29 cellular contexts compared by ENCODE assay signal in the genomic region with DNA sequence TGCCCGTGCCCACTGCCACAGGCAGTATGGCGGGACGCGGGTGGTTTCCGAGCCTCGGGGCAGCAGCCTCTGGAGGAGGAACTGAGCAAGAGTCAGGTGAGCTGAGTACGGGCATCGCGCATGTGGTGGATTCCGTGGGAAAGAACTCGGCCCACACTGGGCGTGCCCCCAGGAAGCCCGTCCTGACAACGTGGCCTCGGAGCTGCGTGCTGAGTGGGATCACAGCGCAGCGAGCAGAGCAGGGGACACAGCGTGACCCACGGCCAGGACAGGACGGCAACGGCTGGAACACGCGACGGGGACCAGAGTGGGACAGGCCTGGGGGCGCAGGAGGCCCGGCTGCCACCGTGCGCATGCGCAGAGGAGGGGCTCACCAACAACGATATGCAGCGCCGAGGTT.
"Had no signal": no experiment of that assay in that cellular context is flagged by ENCODE, and none has a peak within 500 bp of the region (broad histone marks: within the 10 kb centered on the region; RNA-seq: fewer than 3 reads in every experiment).

No MANE protein-coding gene starts in this region.

- H3K9me3 Mint-ChIP-seq: dendritic cell treated with granulocyte-macrophage colony-stimulating factor and Interleukin-4, amounts not matched to agents 40 ng/mL and 50 ng/mL, for 4 days; endodermal cell; nephron; neural progenitor cell; stimulated activated effector memory CD8-positive, alpha-beta T cell treated with anti-CD3 and anti-CD28 coated beads, Interleukin-12 subunit alpha, Interleukin-12 subunit beta, amount 100 ng/mL, for 72 hours had no signal

- H3K36me3 ChIP-seq: neural progenitor cell, uterus had no signal

- H2AFZ ChIP-seq: neural progenitor cell had no signal

- DNase-seq: colonic mucosa; effector CD8-positive, alpha-beta T cell; endodermal cell; foreskin fibroblast; gastrocnemius medialis; head of caudate nucleus; kidney; mesendoderm; midbrain; naive thymus-derived CD4-positive, alpha-beta T cell; nucleus accumbens; stimulated activated CD4-positive, alpha-beta T cell treated with anti-CD3 and anti-CD28 coated beads, Interleukin-12 subunit alpha, Interleukin-12 subunit beta, amount 100 ng/mL, for 4 hours; stimulated activated CD4-positive, alpha-beta T cell treated with anti-CD3 and anti-CD28 coated beads, Interleukin-1b, Interleukin-23, amount 100 ng/mL, for 48 hours; stimulated activated CD4-positive, alpha-beta T cell treated with anti-CD3 and anti-CD28 coated beads, Interleukin-4, amount 100 ng/mL, for 1 hour; stimulated activated naive CD4-positive, alpha-beta T cell treated with Interleukin-2 at 50 U/mL for 16 hours; upper lobe of right lung; uterus had no signal

- H3K9ac ChIP-seq: neural progenitor cell had no signal

- ATAC-seq: esophagus mucosa; gastrocnemius medialis; left lung; naive thymus-derived CD4-positive, alpha-beta T cell; pancreas; sciatic nerve; stimulated activated effector memory CD8-positive, alpha-beta T cell treated with anti-CD3 and anti-CD28 coated beads, Interleukin-12 subunit alpha, Interleukin-12 subunit beta, amount 100 ng/mL, for 72 hours; upper lobe of right lung had no signal

- H3K27ac Mint-ChIP-seq: dendritic cell treated with granulocyte-macrophage colony-stimulating factor and Interleukin-4, amounts not matched to agents 40 ng/mL and 50 ng/mL, for 4 days; endodermal cell; naive thymus-derived CD4-positive, alpha-beta T cell; nephron; neural progenitor cell; stimulated activated effector memory CD8-positive, alpha-beta T cell treated with anti-CD3 and anti-CD28 coated beads, Interleukin-12 subunit alpha, Interleukin-12 subunit beta, amount 100 ng/mL, for 72 hours had no signal

- H3K4me1 Mint-ChIP-seq: nephron had no signal

- H3K27ac ChIP-seq: colonic mucosa, epithelial cell of prostate, gastrocnemius medialis, left lung, neural progenitor cell, pancreas, thoracic aorta, tibial nerve, upper lobe of right lung, uterus had no signal

- H3K27me3 ChIP-seq: colonic mucosa, gastrocnemius medialis, left lung, neural progenitor cell, pancreas, tibial nerve, upper lobe of right lung, uterus had no signal

- H3K4me1 ChIP-seq: colonic mucosa, gastrocnemius medialis, left lung, neural progenitor cell, pancreas, tibial nerve, upper lobe of right lung, uterus had no signal

- H3K9me3 ChIP-seq: colonic mucosa, gastrocnemius medialis, left lung, pancreas, thoracic aorta, tibial nerve, upper lobe of right lung, uterus had no signal

- H3K4me2 ChIP-seq: neural progenitor cell, smooth muscle cell had no signal

- H3K4me3 Mint-ChIP-seq: dendritic cell treated with granulocyte-macrophage colony-stimulating factor and Interleukin-4, amounts not matched to agents 40 ng/mL and 50 ng/mL, for 4 days; endodermal cell; naive thymus-derived CD4-positive, alpha-beta T cell; nephron; neural progenitor cell; stimulated activated effector memory CD8-positive, alpha-beta T cell treated with anti-CD3 and anti-CD28 coated beads, Interleukin-12 subunit alpha, Interleukin-12 subunit beta, amount 100 ng/mL, for 72 hours had no signal

- H3K27me3 Mint-ChIP-seq: dendritic cell treated with granulocyte-macrophage colony-stimulating factor and Interleukin-4, amounts not matched to agents 40 ng/mL and 50 ng/mL, for 4 days; naive thymus-derived CD4-positive, alpha-beta T cell had no signal

- H3K4me3 ChIP-seq: colonic mucosa, gastrocnemius medialis, left lung, neural progenitor cell, pancreas, smooth muscle cell, thoracic aorta, tibial nerve, upper lobe of right lung, uterus had no signal
